Comparison of ENCODE assay signal across 22 cellular contexts in the genomic region with DNA sequence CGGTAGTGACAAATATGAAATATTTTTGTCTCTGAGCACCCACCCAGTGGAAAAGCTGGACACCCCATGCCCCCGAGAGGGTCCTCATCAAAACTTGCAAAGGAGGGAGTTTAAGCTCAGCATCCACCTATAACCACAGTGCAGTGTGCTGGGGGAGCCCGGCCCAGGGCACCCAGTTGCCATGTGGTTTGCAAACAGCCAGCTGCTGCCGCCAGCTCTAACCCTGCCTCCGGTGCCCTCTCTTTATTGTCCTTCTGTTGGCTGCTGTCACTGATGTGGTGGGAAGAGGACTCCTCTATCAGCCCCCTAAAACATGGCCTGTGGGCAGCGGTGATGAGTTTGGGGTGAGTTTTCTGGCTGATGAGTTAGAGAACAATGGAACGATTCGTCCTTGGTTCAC.
A peak's percentile ranks its signal among the peaks of the same experiment; 100 is the strongest.
DNase-seq lines count a peak whose midpoint lies in the region; ATAC-seq and TF ChIP-seq lines count a peak whose summit lies in the region.
"Had no signal": no experiment of that assay in that cellular context is flagged by ENCODE, and none has a peak within 500 bp of the region (broad histone marks: within the 10 kb centered on the region; RNA-seq: fewer than 3 reads in every experiment).

No MANE protein-coding gene starts in this region.

- H3K27me3 Mint-ChIP-seq in activated T-cell treated with anti-CD3 and anti-CD28 coated beads, Interleukin-2, amount 50 U/mL, for 24 hours: peaks cover 32% of the 10 kb centered on the region
- peaks cover 58% of the 10 kb centered on the region for H3K27me3 Mint-ChIP-seq in T-helper 17 cell

- no peak for TF ChIP-seq POLR2A in lower leg skin (IDR thresholded peaks at IDR 0.05)
- TF ChIP-seq POLR2A in prostate gland (IDR thresholded peaks at IDR 0.05): no peak

- BruUV-seq in PC-9 (replicated peaks; lab: Mats Ljungman, UMichigan): no TSS peak

- POLR2A ChIA-PET in PC-9 (lab: Charles Lee; ENCODE audit: unreplicated experiment): no interaction called here
- POLR2A ChIA-PET in HEK293T (lab: Yijun Ruan, JAX): no interaction called here

- H2AFZ ChIP-seq in PC-9: no peak overlapping the region

- CTCF ChIA-PET in PC-9 (lab: Charles Lee): no interaction called here
- CTCF ChIA-PET in HEK293T (lab: Yijun Ruan, JAX): no interaction called here

- no peaks in the 10 kb centered on the region for H3K9me2 ChIP-seq in PC-9 (ENCODE audit: insufficient read depth)

- H3K4me1 Mint-ChIP-seq in activated T-cell treated with anti-CD3 and anti-CD28 coated beads, Interleukin-2, amount 50 U/mL, for 24 hours (ENCODE audit: low read depth): no peaks in the 10 kb centered on the region
- H3K4me1 Mint-ChIP-seq in T-helper 17 cell: no peaks in the 10 kb centered on the region

- TF ChIP-seq CTCF in lower leg skin (IDR thresholded peaks at IDR 0.05) (no peak), prostate gland (IDR thresholded peaks at IDR 0.05) (no peak), PC-9 (conservative IDR thresholded peaks at IDR 0.05) (no peak)

- no peak overlapping the region for H3K27ac Mint-ChIP-seq in activated T-cell treated with anti-CD3 and anti-CD28 coated beads, Interleukin-2, amount 50 U/mL, for 24 hours
- no peak overlapping the region for H3K27ac Mint-ChIP-seq in T-helper 17 cell
- H3K27ac Mint-ChIP-seq: CD8-positive, alpha-beta T cell had no signal

- no peaks in the 10 kb centered on the region for H3K36me3 Mint-ChIP-seq in activated T-cell treated with anti-CD3 and anti-CD28 coated beads, Interleukin-2, amount 50 U/mL, for 24 hours (ENCODE audit: low read depth)
- H3K36me3 Mint-ChIP-seq in T-helper 17 cell (ENCODE audit: low read depth): no peaks in the 10 kb centered on the region
- H3K36me3 Mint-ChIP-seq: CD8-positive, alpha-beta T cell had no signal

- H3K4me2 ChIP-seq in PC-9: no peak overlapping the region

- peak; percentile 5 for DNase-seq in activated T-cell treated with anti-CD3 and anti-CD28 coated beads, Interleukin-2, amount 50 U/mL, for 24 hours
- DNase-seq in activated T-cell treated with anti-CD3 and anti-CD28 coated beads, Interleukin-2, amount 50 U/mL, for 1 hour: no peak
- DNase-seq in lower leg skin (ENCODE audit: low spot score in 2 of 2): peak; percentile 0 to 56
- DNase-seq in prostate gland (ENCODE audit: low spot score): peak; percentile 2
- DNase-seq in PC-9: no peak
- DNase-seq in HEK293T (ENCODE audit: extremely low spot score): no peak
- no peak for DNase-seq in T-helper 17 cell
- DNase-seq: Calu3, DMS53, EL, GOT3, KG1, MV-4-11, NCI-H187, NCI-H2107, NCI-H2227 treated with DMSO at 0.1 percent for 48 hours, NCI-H524, NCI-H82, OCI-M1, SHP77 had no signal

- no peaks in the 10 kb centered on the region for H3K27me3 ChIP-seq in prostate gland (replicated peaks; ENCODE audit: insufficient read depth)
- peaks cover 96% of the 10 kb centered on the region for H3K27me3 ChIP-seq in PC-9 (ENCODE audit: insufficient read depth, low read depth)

- H3K4me3 ChIP-seq in lower leg skin (ENCODE audit: low read depth, poor library complexity, severe bottlenecking): no peak overlapping the region
- no peak overlapping the region for H3K4me3 ChIP-seq in prostate gland
- H3K4me3 ChIP-seq in PC-9: no peak overlapping the region
- H3K4me3 ChIP-seq: GM12878 had no signal

- H4K20me1 ChIP-seq in PC-9 (ENCODE audit: insufficient read depth): no peaks in the 10 kb centered on the region

- H3K9me3 Mint-ChIP-seq in activated T-cell treated with anti-CD3 and anti-CD28 coated beads, Interleukin-2, amount 50 U/mL, for 24 hours: no peaks in the 10 kb centered on the region
- H3K9me3 Mint-ChIP-seq: CD8-positive, alpha-beta T cell had no signal

- 93% methylated on average over 8 of the region's 8 CpGs for WGBS in lower leg skin, 2 donors
- WGBS in prostate gland: 97% methylated on average over 8 of the region's 8 CpGs

- H3K27ac ChIP-seq in prostate gland: no peak overlapping the region
- H3K27ac ChIP-seq in PC-9: no peak overlapping the region

- H3K9me3 ChIP-seq in prostate gland (no peaks in the 10 kb centered on the region), PC-9 (ENCODE audit: insufficient read depth, low read depth) (no peaks in the 10 kb centered on the region), T-helper 17 cell (ENCODE audit: control insufficient read depth, low read length, poor library complexity, severe bottlenecking) (no peaks in the 10 kb centered on the region)

- H3K36me3 ChIP-seq in prostate gland: no peaks in the 10 kb centered on the region
- no peaks in the 10 kb centered on the region for H3K36me3 ChIP-seq in PC-9 (ENCODE audit: low read depth)

- no peaks in the 10 kb centered on the region for H3F3A ChIP-seq in PC-9 (ENCODE audit: insufficient read depth, low read depth)

- intact Hi-C loops in lower leg skin (cut with DNase I; ENCODE audit: low total_unique reads) (no loop called here), prostate gland (cut with DNase I) (no loop called here), PC-9 (cut with micrococcal nuclease; ENCODE audit: unreplicated experiment) (no loop called here)

- H3K4me1 ChIP-seq in prostate gland (replicated peaks) (no peaks in the 10 kb centered on the region), PC-9 (replicated peaks; ENCODE audit: insufficient read depth) (no peaks in the 10 kb centered on the region)

- ATAC-seq in T-helper 17 cell: no peak
- ATAC-seq: CD8-positive, alpha-beta T cell; GM12878 had no signal

- no peaks in the 10 kb centered on the region for H3K79me2 ChIP-seq in PC-9 (ENCODE audit: low read depth)

- no peak overlapping the region for H3K4me3 Mint-ChIP-seq in activated T-cell treated with anti-CD3 and anti-CD28 coated beads, Interleukin-2, amount 50 U/mL, for 24 hours
- H3K4me3 Mint-ChIP-seq in T-helper 17 cell: no peak overlapping the region
- H3K4me3 Mint-ChIP-seq: CD8-positive, alpha-beta T cell had no signal

TF ChIP-seq in HEK293T, 16 proteins besides CTCF, POLR2A, EP300 and RAD21:
- TF ChIP-seq FOXM1 (IDR thresholded peaks at IDR 0.05; ENCODE audit: borderline replicate concordance): no peak
- no peak for TF ChIP-seq TARDBP (IDR thresholded peaks at IDR 0.05)
- no peak for TF ChIP-seq HDGF (IDR thresholded peaks at IDR 0.05; ENCODE audit: borderline replicate concordance)
- no peak for TF ChIP-seq ELF4 (IDR thresholded peaks at IDR 0.05)
- no peak for TF ChIP-seq CTBP1 (IDR thresholded peaks at IDR 0.05; ENCODE audit: borderline replicate concordance)
- TF ChIP-seq FOXA1 (IDR thresholded peaks at IDR 0.05): no peak
- no peak for TF ChIP-seq SUZ12 (IDR thresholded peaks at IDR 0.05)
- TF ChIP-seq SP1 (IDR thresholded peaks at IDR 0.05): no peak
- no peak for TF ChIP-seq LEF1 (IDR thresholded peaks at IDR 0.05; ENCODE audit: borderline replicate concordance)
- TF ChIP-seq ZNF384 (IDR thresholded peaks at IDR 0.05): no peak
- no peak for TF ChIP-seq L3MBTL2 (conservative IDR thresholded peaks at IDR 0.05)
- no peak for TF ChIP-seq NFRKB (IDR thresholded peaks at IDR 0.05)
- TF ChIP-seq FOXK2 (IDR thresholded peaks at IDR 0.05): no peak
- no peak for TF ChIP-seq ARNT (IDR thresholded peaks at IDR 0.05)
- TF ChIP-seq PKNOX1 (IDR thresholded peaks at IDR 0.05): no peak
- no peak for TF ChIP-seq BHLHE40 (IDR thresholded peaks at IDR 0.05; ENCODE audit: borderline replicate concordance)

Comparison
In these comparisons a context has a peak if more than half of its experiments do, and no peak if none do; other contexts are left out.
1. DNase-seq: peak in activated T-cell treated with anti-CD3 and anti-CD28 coated beads, Interleukin-2, amount 50 U/mL, for 24 hours (single experiment), lower leg skin (2 of 2) and prostate gland (single experiment); none in activated T-cell treated with anti-CD3 and anti-CD28 coated beads, Interleukin-2, amount 50 U/mL, for 1 hour (single experiment), PC-9 (0 of 2), HEK293T (single experiment) and T-helper 17 cell (0 of 3).